1 cellular context compared by ENCODE assay signal in the genomic region with DNA sequence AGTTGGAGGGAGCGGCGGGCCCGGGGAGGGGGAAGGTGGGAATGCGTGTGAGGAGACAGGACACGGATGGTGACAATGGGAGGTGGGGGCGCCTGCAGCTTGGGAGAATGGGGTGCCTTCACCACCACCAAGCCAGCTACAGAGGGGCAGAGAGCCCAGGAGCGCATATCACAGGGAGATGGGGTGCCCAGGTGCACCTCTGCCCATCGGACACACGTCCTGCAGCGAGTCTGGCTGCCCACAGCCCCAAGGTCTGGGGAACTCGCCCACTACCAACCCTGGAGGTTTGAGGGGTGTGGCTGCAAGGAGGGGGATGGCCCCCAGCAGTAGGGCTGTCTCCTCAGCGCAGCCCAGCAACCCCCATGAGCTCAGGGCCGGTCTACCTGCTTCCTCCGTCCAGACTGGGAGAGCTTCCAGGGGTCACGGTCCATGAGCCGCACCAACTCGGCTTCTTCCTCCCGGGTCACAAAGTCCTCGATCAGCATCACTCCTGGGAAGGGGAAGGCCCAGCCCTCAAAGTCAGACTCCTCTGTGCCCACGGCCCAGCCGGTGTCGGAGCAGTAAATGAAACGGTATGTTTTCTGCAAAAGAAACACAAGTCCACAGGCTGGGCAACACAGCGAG.
A peak's percentile ranks its signal among the peaks of the same experiment; 100 is the strongest.
TF ChIP-seq lines count a peak whose summit lies in the region.

No MANE protein-coding gene starts in this region.

TF ChIP-seq in HepG2, 621 proteins besides CTCF, POLR2A, EP300 and RAD21:
- TF ChIP-seq GTF3A (CRISPR knock-in tag; conservative IDR thresholded peaks at IDR 0.05) (no peak), ZNF282 (IDR thresholded peaks at IDR 0.05; ENCODE audit: partially characterized antibody) (no peak), SP5 (CRISPR knock-in tag; IDR thresholded peaks at IDR 0.05; ENCODE audit: borderline replicate concordance, low read depth) (no peak), AGO2 (optimal IDR thresholded peaks at IDR 0.05; ENCODE audit: low read depth, low read length) (peak; percentile 22), KDM6A (CRISPR knock-in tag; IDR thresholded peaks at IDR 0.05; ENCODE audit: low read depth) (no peak)
- TF ChIP-seq, protein P1, sequence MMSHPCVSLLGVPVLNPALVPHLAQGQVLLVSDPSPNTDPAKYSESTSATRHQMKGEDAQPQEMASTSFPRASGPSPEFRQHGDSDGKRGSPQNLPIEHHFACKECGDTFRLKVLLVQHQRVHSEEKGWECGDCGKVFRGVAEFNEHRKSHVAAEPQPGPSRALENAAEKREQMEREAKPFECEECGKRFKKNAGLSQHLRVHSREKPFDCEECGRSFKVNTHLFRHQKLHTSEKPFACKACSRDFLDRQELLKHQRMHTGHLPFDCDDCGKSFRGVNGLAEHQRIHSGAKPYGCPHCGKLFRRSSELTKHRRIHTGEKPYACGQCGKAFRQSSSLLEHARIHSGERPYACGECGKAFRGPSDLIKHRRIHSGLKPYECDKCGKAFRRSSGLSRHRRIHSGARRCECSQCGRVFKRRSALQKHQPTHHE (CRISPR knock-in tag; IDR thresholded peaks at IDR 0.05; ENCODE audit: borderline replicate concordance) = no peak
